8 cellular contexts compared by ENCODE assay signal in genomic region chr14:50001999-50002925, GRCh38.
DNase-seq lines count a peak whose midpoint lies in the region; ATAC-seq and TF ChIP-seq lines count a peak whose summit lies in the region.

No MANE protein-coding gene starts in this region.

- peaks cover 35% of the 10 kb centered on the region for H3K4me1 ChIP-seq in cardiac muscle cell (ENCODE audit: low read depth)

- no peaks in the 10 kb centered on the region for H3K27me3 Mint-ChIP-seq in memory B cell

- H3K4me3 ChIP-seq in cardiac muscle cell: no peak overlapping the region

- peaks cover 7 to 14% of the 10 kb centered on the region in 2 donors for H3K36me3 Mint-ChIP-seq in activated naive CD4-positive, alpha-beta T cell treated with anti-CD3 and anti-CD28 coated beads, Interleukin-2, amount 50 U/mL, for 72 hours
- peaks cover 2% of the 10 kb centered on the region for H3K36me3 Mint-ChIP-seq in memory B cell

- H3K9me3 Mint-ChIP-seq in activated naive CD4-positive, alpha-beta T cell treated with anti-CD3 and anti-CD28 coated beads, Interleukin-2, amount 50 U/mL, for 72 hours: no peaks in the 10 kb centered on the region
- no peaks in the 10 kb centered on the region for H3K9me3 Mint-ChIP-seq in memory B cell

- peaks cover 10% of the 10 kb centered on the region for H3K27me3 ChIP-seq in cardiac muscle cell

- H3K36me3 ChIP-seq in cardiac muscle cell: no peaks in the 10 kb centered on the region

- no peak for TF ChIP-seq CTCF in cardiac muscle cell (IDR thresholded peaks at IDR 0.05; ENCODE audit: low read depth, low read length)

- intact Hi-C loops in cardiac septum (cut with DNase I): loop anchor here (2.0 to 5.0 kb wide), 4 partner anchors 17 to 135 kb away; no protein-coding TSS in a partner anchor

- peaks cover 50% of the 10 kb centered on the region for H3K4me1 Mint-ChIP-seq in memory B cell

- H3K4me3 Mint-ChIP-seq in memory B cell: peak overlapping the region; percentile 88

- ATAC-seq in activated naive CD4-positive, alpha-beta T cell treated with anti-CD3 and anti-CD28 coated beads, Interleukin-2, amount 50 U/mL, for 72 hours: peak; percentile 13 to 17
- ATAC-seq in memory B cell (ENCODE audit: low read depth): peak; percentile 17

- no peaks in the 10 kb centered on the region for H3K9me3 ChIP-seq in cardiac muscle cell (ENCODE audit: low read depth)

- H3K27ac ChIP-seq in cardiac muscle cell: peak overlapping the region; percentile 80

- H3K27ac Mint-ChIP-seq in activated naive CD4-positive, alpha-beta T cell treated with anti-CD3 and anti-CD28 coated beads, Interleukin-2, amount 50 U/mL, for 72 hours: peak overlapping the region; percentile 92 to 100
- H3K27ac Mint-ChIP-seq in memory B cell: peak overlapping the region; percentile 98

- no peak for DNase-seq in cardiac muscle cell (ENCODE audit: low read depth in 1 of 2, low spot score in 1 of 2)
- no peak for DNase-seq in cardiac septum (ENCODE audit: low spot score)
- DNase-seq in RPMI8226: peak; percentile 68
- DNase-seq in activated naive CD4-positive, alpha-beta T cell treated with anti-CD3 and anti-CD28 coated beads, Interleukin-2, amount 50 U/mL, for 72 hours (ENCODE audit: low spot score in 2 of 2): peak; percentile 61 to 72
- peak in 1 of 2 donors; percentile 32 for DNase-seq in memory B cell (ENCODE audit: low spot score in 2 of 2)
- DNase-seq in stimulated activated naive CD4-positive, alpha-beta T cell (lab: John Stamatoyannopoulos, UW): peak; percentile 8 to 57 (median 34)
- DNase-seq in NCI-H446 treated with DMSO at 0.1 percent for 48 hours (lab: John Stamatoyannopoulos, UW): no peak
- no peak for DNase-seq in foreskin melanocyte

Comparison
In these comparisons a context has a peak if more than half of its experiments do, and no peak if none do; other contexts are left out.
1. DNase-seq: peak in RPMI8226 (single experiment), activated naive CD4-positive, alpha-beta T cell treated with anti-CD3 and anti-CD28 coated beads, Interleukin-2, amount 50 U/mL, for 72 hours (2 of 2) and stimulated activated naive CD4-positive, alpha-beta T cell (6 of 6); none in cardiac muscle cell (0 of 2), cardiac septum (single experiment), NCI-H446 treated with DMSO at 0.1 percent for 48 hours (single experiment) and foreskin melanocyte (single experiment).